9 cellular contexts compared by ENCODE assay signal in the genomic region with DNA sequence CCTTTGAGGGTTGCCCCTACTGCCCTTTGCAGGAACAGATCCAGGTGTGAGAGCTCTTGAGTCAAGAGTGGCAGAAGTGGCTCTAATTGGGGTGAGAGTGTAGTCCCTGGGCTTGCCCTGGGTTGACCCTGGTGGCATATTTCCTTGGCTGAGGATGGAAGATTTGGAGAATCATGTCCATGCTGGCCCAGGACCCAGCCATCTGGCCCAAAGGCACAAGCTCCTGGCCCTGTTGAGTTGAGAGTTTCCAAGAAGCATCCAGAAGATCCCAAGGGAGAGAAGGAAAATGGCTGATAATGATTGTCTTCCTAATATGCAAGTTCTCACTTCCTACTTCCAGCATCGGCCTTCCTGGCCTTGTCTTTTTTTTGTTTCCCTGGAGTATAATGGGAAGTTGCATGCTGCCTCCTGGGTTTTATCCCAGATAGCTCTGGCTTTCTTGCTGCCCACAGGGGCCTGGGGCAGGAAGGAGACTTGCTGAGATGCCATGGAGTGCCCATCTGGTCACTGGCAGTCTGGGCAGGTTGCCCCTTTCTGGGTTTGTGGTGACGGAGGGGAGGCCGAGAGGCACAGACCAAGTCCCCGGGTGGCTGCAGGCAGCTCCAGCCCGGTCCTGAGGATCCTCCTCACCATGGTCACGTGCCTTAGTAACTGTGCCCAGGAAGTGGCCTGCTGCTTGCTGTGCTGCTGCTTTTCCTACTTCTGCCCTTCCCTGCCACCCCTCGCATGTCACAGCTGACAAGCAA. TPM values are rescaled to one million over a fixed set of nuclear protein-coding genes. Genes with fewer than 3 reads are reported as not detected.
DNase-seq lines count a peak whose midpoint lies in the region; ATAC-seq and TF ChIP-seq lines count a peak whose summit lies in the region.
"Had no signal": no experiment of that assay in that cellular context is flagged by ENCODE, and none has a peak within 500 bp of the region (broad histone marks: within the 10 kb centered on the region; RNA-seq: fewer than 3 reads in every experiment).

No MANE protein-coding gene starts in this region.

- H3K9me3 ChIP-seq in transverse colon = no peaks in the 10 kb centered on the region

- no peak for TF ChIP-seq CTCF in brain (conservative IDR thresholded peaks at IDR 0.05)
- no peak for TF ChIP-seq CTCF in transverse colon (IDR thresholded peaks at IDR 0.05)

- peaks cover 17 to 55% (median 44%) of the 10 kb centered on the region in 4 donors for H3K4me1 ChIP-seq in transverse colon

- peak overlapping the region; percentile 87 for H3K27ac Mint-ChIP-seq in activated T-cell treated with anti-CD3 and anti-CD28 coated beads, Interleukin-2, amount 50 U/mL, for 24 hours
- H3K27ac Mint-ChIP-seq in brain = peak overlapping the region; percentile 90 to 100 (median 98)

- ATAC-seq in activated T-cell treated with anti-CD3 and anti-CD28 coated beads, Interleukin-2, amount 50 U/mL, for 4 hours = no peak
- ATAC-seq in GM21360 (IDR thresholded peaks at IDR 0.05; ENCODE audit: unreplicated experiment) = no peak

- peaks cover 92% of the 10 kb centered on the region for H3K36me3 Mint-ChIP-seq in activated T-cell treated with anti-CD3 and anti-CD28 coated beads, Interleukin-2, amount 50 U/mL, for 24 hours (ENCODE audit: low read depth)
- peaks cover 45% of the 10 kb centered on the region for H3K36me3 Mint-ChIP-seq in activated T-cell treated with anti-CD3 and anti-CD28 coated beads, Interleukin-2, amount 50 U/mL, for 4 hours (ENCODE audit: insufficient read depth)
- peaks cover 4% of the 10 kb centered on the region for H3K36me3 Mint-ChIP-seq in brain

- no peaks in the 10 kb centered on the region for H3K27me3 ChIP-seq in transverse colon

- in situ Hi-C loops in transverse colon (cut with MboI; ENCODE audit: low pct_ligation_motif_present in 1 of 4, low pct_unique_long_range_greater_than_20kb in 1 of 4, low sequenced_read_pairs in 3 of 4) = no loop called here

- no peak for TF ChIP-seq EP300 in transverse colon (IDR thresholded peaks at IDR 0.05; ENCODE audit: low read depth)

- no peak for DNase-seq in activated T-cell treated with anti-CD3 and anti-CD28 coated beads, Interleukin-2, amount 50 U/mL, for 24 hours
- no peak for DNase-seq in activated T-cell treated with anti-CD3 and anti-CD28 coated beads, Interleukin-2, amount 50 U/mL, for 4 hours
- peak; percentile 62 for DNase-seq in medulla oblongata (ENCODE audit: extremely low spot score)
- peak; percentile 26 for DNase-seq in transverse colon
- DNase-seq in stimulated activated CD4-positive, alpha-beta T cell treated with anti-CD3 and anti-CD28 coated beads, Interleukin-4, amount 100 ng/mL, for 1 hour = no peak
- no peak for DNase-seq in NCI-H748 (lab: John Stamatoyannopoulos, UW; ENCODE audit: unreplicated experiment)
- DNase-seq: stimulated activated CD4-positive, alpha-beta T cell treated with anti-CD3 and anti-CD28 coated beads, Interleukin-4, amount 100 ng/mL, for 4 hours had no signal

- H3K27ac ChIP-seq in transverse colon = peak overlapping the region; percentile 55 to 73 (median 65)

- no peak overlapping the region for H3K4me3 ChIP-seq in transverse colon

- H3K27me3 Mint-ChIP-seq in activated T-cell treated with anti-CD3 and anti-CD28 coated beads, Interleukin-2, amount 50 U/mL, for 24 hours = no peaks in the 10 kb centered on the region
- H3K27me3 Mint-ChIP-seq in activated T-cell treated with anti-CD3 and anti-CD28 coated beads, Interleukin-2, amount 50 U/mL, for 4 hours (ENCODE audit: low read depth) = no peaks in the 10 kb centered on the region
- no peaks in the 10 kb centered on the region for H3K27me3 Mint-ChIP-seq in brain

- no peak for TF ChIP-seq POLR2A in transverse colon (IDR thresholded peaks at IDR 0.05)

- 65% methylated on average over 7 of the region's 7 CpGs; no CpG with 5 or more reads in 1 of the 2 donors for WGBS in transverse colon (ENCODE audit: low coverage in 1 of 2), 2 donors

- no peaks in the 10 kb centered on the region for H3K9me3 Mint-ChIP-seq in activated T-cell treated with anti-CD3 and anti-CD28 coated beads, Interleukin-2, amount 50 U/mL, for 24 hours
- H3K9me3 Mint-ChIP-seq in activated T-cell treated with anti-CD3 and anti-CD28 coated beads, Interleukin-2, amount 50 U/mL, for 4 hours = no peaks in the 10 kb centered on the region
- no peaks in the 10 kb centered on the region for H3K9me3 Mint-ChIP-seq in brain

- peaks cover 66% of the 10 kb centered on the region for H3K4me1 Mint-ChIP-seq in activated T-cell treated with anti-CD3 and anti-CD28 coated beads, Interleukin-2, amount 50 U/mL, for 24 hours (ENCODE audit: low read depth)
- peaks cover 52% of the 10 kb centered on the region for H3K4me1 Mint-ChIP-seq in activated T-cell treated with anti-CD3 and anti-CD28 coated beads, Interleukin-2, amount 50 U/mL, for 4 hours (ENCODE audit: low read depth)
- H3K4me1 Mint-ChIP-seq in brain = peaks cover 92% of the 10 kb centered on the region

- peaks cover 0 to 28% (median 8%) of the 10 kb centered on the region in 4 donors for H3K36me3 ChIP-seq in transverse colon

- intact Hi-C loops in transverse colon (cut with DNase I; ENCODE audit: low total_unique reads) = no loop called here

- no peak overlapping the region for H3K4me3 Mint-ChIP-seq in activated T-cell treated with anti-CD3 and anti-CD28 coated beads, Interleukin-2, amount 50 U/mL, for 24 hours
- H3K4me3 Mint-ChIP-seq in activated T-cell treated with anti-CD3 and anti-CD28 coated beads, Interleukin-2, amount 50 U/mL, for 4 hours = no peak overlapping the region
- peak overlapping the region in 4 of 5 experiments; percentile 12 to 74 (median 47) for H3K4me3 Mint-ChIP-seq in brain

RNA-seq across cellular contexts. Expression of a gene that starts 55.3 kb away (rescaled TPM):
- total RNA-seq in activated T-cell treated with anti-CD3 and anti-CD28 coated beads, Interleukin-2, amount 50 U/mL, for 4 hours = 100 to 1,000 TPM; 321 to 342 (median 325) TPM
- polyA plus RNA-seq in brain (ENCODE audit: insufficient read depth, low read depth, low replicate concordance) = 71.5 TPM
- 100 to 1,000 TPM; 255 to 557 (median 471) TPM for total RNA-seq in transverse colon

Comparison
In these comparisons a context has a peak if more than half of its experiments do, and no peak if none do; other contexts are left out.
1. DNase-seq: peak in medulla oblongata (single experiment) and transverse colon (single experiment); none in activated T-cell treated with anti-CD3 and anti-CD28 coated beads, Interleukin-2, amount 50 U/mL, for 24 hours (single experiment), activated T-cell treated with anti-CD3 and anti-CD28 coated beads, Interleukin-2, amount 50 U/mL, for 4 hours (single experiment), stimulated activated CD4-positive, alpha-beta T cell treated with anti-CD3 and anti-CD28 coated beads, Interleukin-4, amount 100 ng/mL, for 1 hour (single experiment) and NCI-H748 (single experiment).
2. H3K4me3 Mint-ChIP-seq: peak in brain (4 of 5); none in activated T-cell treated with anti-CD3 and anti-CD28 coated beads, Interleukin-2, amount 50 U/mL, for 24 hours (single experiment) and activated T-cell treated with anti-CD3 and anti-CD28 coated beads, Interleukin-2, amount 50 U/mL, for 4 hours (single experiment).